In the genomic region with DNA sequence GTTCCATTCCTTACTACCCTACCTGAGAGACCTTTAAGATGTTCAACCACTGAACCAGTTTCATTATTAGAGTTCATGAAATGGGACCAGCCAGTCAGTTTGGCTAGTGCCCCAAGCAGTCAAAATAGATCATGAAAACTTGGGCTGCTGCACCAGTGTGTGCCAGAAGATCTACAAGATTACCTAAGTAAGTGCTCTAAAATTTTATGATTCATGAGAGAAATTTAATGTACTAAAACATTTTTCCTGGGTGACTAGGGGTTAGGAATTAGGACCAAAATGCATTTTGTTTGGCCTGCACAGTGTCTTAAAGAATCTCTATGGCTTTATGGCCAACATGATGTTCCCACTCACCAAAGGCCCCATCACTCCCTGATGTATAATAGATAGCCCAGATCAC, we compare ENCODE assay signal across 17 cellular contexts.
DNase-seq lines count a peak whose midpoint lies in the region; TF ChIP-seq lines count a peak whose summit lies in the region.
"Had no signal": no experiment of that assay in that cellular context is flagged by ENCODE, and none has a peak within 500 bp of the region (broad histone marks: within the 10 kb centered on the region; RNA-seq: fewer than 3 reads in every experiment).

No MANE protein-coding gene starts in this region.

- H3K9ac ChIP-seq in GM23248, result no peak overlapping the region

- H3K27me3 ChIP-seq in GM23248 (replicated peaks; ENCODE audit: insufficient read depth), result no peaks in the 10 kb centered on the region
- H3K27me3 ChIP-seq in osteoblast (ENCODE audit: insufficient read depth, low read length), result no peaks in the 10 kb centered on the region
- H3K27me3 ChIP-seq in tibial artery, result no peaks in the 10 kb centered on the region
- H3K27me3 ChIP-seq: Peyer's patch had no signal

- H3K4me3 ChIP-seq in GM23248 (no peak overlapping the region), osteoblast (ENCODE audit: insufficient read depth, low read length) (no peak overlapping the region), tibial artery (no peak overlapping the region)
- H3K4me3 ChIP-seq: Peyer's patch had no signal

- intact Hi-C loops in tibial artery (cut with DNase I; ENCODE audit: low total_unique reads), result no loop called here
- intact Hi-C loops in Calu3 (cut with micrococcal nuclease; ENCODE audit: unreplicated experiment), result no loop called here

- no peak overlapping the region for H3K27ac Mint-ChIP-seq in Calu3 (ENCODE audit: unreplicated experiment)

- in situ Hi-C loops in GM23248 (cut with MboI), result no loop called here

- peak overlapping the region; percentile 24 for H3K4me2 ChIP-seq in GM23248 (ENCODE audit: unreplicated experiment)
- H3K4me2 ChIP-seq in osteoblast (ENCODE audit: insufficient read depth, low read length), result no peak overlapping the region

- BruUV-seq in Calu3 (replicated peaks; lab: Mats Ljungman, UMichigan), result no TSS peak

- peaks cover 53% of the 10 kb centered on the region for H3F3A ChIP-seq in GM23248 (ENCODE audit: insufficient read depth)

- DNase-seq in GM23248 (peak; percentile 64), osteoblast (ENCODE audit: insufficient read length, low spot score, missing footprints) (peak; percentile 65), tibial artery (no peak), C1 segment of cervical spinal cord (lab: John Stamatoyannopoulos, UW) (no peak), retina (no peak), Calu3 (no peak)
- no peak for DNase-seq in activated CD4-positive, alpha-beta T cell treated with anti-CD3 and anti-CD28 coated beads, Interleukin-2, amount 50 U/mL, for 48 hours
- DNase-seq: DMS153, HCEC 1CT, Kasumi-1, NCI-H1417, NCI-H2029 treated with DMSO at 0.1 percent for 48 hours, NCI-H510A, Peyer's patch, SHP77 had no signal

- no peak overlapping the region for H3K4me3 Mint-ChIP-seq in Calu3 (ENCODE audit: low read depth, unreplicated experiment)

- no peaks in the 10 kb centered on the region for H3K36me3 Mint-ChIP-seq in Calu3 (ENCODE audit: insufficient read depth, unreplicated experiment)

- H3K4me1 ChIP-seq in GM23248 (ENCODE audit: insufficient read depth) (peaks cover 57% of the 10 kb centered on the region), osteoblast (ENCODE audit: insufficient read depth, low read length) (peaks cover 47% of the 10 kb centered on the region), tibial artery (peaks cover 0 to 64% (median 13%) of the 10 kb centered on the region in 4 donors)
- H3K4me1 ChIP-seq: Peyer's patch had no signal

- H3K9me3 ChIP-seq in GM23248 (ENCODE audit: low read depth) (no peaks in the 10 kb centered on the region), osteoblast (ENCODE audit: low read depth, low read length) (no peaks in the 10 kb centered on the region), tibial artery (no peaks in the 10 kb centered on the region)
- H3K9me3 ChIP-seq: Peyer's patch had no signal

- H3K36me3 ChIP-seq in GM23248 (ENCODE audit: low read depth), result no peaks in the 10 kb centered on the region
- no peaks in the 10 kb centered on the region for H3K36me3 ChIP-seq in osteoblast (ENCODE audit: insufficient read depth, low read length)
- H3K36me3 ChIP-seq in tibial artery, result no peaks in the 10 kb centered on the region
- H3K36me3 ChIP-seq: Peyer's patch had no signal

- no peaks in the 10 kb centered on the region for H3K9me3 Mint-ChIP-seq in Calu3 (ENCODE audit: low read depth, unreplicated experiment)

- CTCF ChIA-PET in Calu3 (lab: Charles Lee), result no interaction called here

- TF ChIP-seq CTCF in osteoblast (IDR thresholded peaks at IDR 0.05; ENCODE audit: extremely low read depth, low read depth, low read length) (no peak), tibial artery (IDR thresholded peaks at IDR 0.05) (no peak), Calu3 (IDR thresholded peaks at IDR 0.05; ENCODE audit: unreplicated experiment) (no peak)

- no peaks in the 10 kb centered on the region for H3K4me1 Mint-ChIP-seq in Calu3 (ENCODE audit: low read depth, unreplicated experiment)

- peaks cover 10% of the 10 kb centered on the region for H3K27me3 Mint-ChIP-seq in Calu3 (ENCODE audit: unreplicated experiment)

- peaks cover 4% of the 10 kb centered on the region; the same call in 1 of the 2 replicates for H3K9me2 ChIP-seq in GM23248 (ENCODE audit: insufficient read depth)

- H3K27ac ChIP-seq in GM23248 (peak overlapping the region; percentile 92), cingulate gyrus (ENCODE audit: low read depth, low read length) (peak overlapping the region; percentile 91), osteoblast (ENCODE audit: low read depth, low read length) (peak overlapping the region; percentile 89), tibial artery (peak overlapping the region; percentile 66 to 68)
- H3K27ac ChIP-seq: C4-2B, Peyer's patch had no signal

- H4K20me1 ChIP-seq in GM23248 (ENCODE audit: insufficient read depth) (no peaks in the 10 kb centered on the region), osteoblast (ENCODE audit: insufficient read depth, low read length) (no peaks in the 10 kb centered on the region)

- H2AFZ ChIP-seq in GM23248 (no peak overlapping the region), osteoblast (ENCODE audit: low read length) (no peak overlapping the region)

- H3K79me2 ChIP-seq in GM23248 (ENCODE audit: insufficient read depth) (no peaks in the 10 kb centered on the region), osteoblast (ENCODE audit: insufficient read depth, low read length) (no peaks in the 10 kb centered on the region)

Comparison
In these comparisons a context has a peak if more than half of its experiments do, and no peak if none do; other contexts are left out.
1. DNase-seq: peak in GM23248 (single experiment) and osteoblast (single experiment); none in tibial artery (0 of 2), C1 segment of cervical spinal cord (0 of 14), retina (single experiment), activated CD4-positive, alpha-beta T cell treated with anti-CD3 and anti-CD28 coated beads, Interleukin-2, amount 50 U/mL, for 48 hours (0 of 2) and Calu3 (single experiment).
2. Peak in every context shown above with its lines, with median percentiles within 50 percentile points of each other: H3K27ac ChIP-seq.